In the genomic region with DNA sequence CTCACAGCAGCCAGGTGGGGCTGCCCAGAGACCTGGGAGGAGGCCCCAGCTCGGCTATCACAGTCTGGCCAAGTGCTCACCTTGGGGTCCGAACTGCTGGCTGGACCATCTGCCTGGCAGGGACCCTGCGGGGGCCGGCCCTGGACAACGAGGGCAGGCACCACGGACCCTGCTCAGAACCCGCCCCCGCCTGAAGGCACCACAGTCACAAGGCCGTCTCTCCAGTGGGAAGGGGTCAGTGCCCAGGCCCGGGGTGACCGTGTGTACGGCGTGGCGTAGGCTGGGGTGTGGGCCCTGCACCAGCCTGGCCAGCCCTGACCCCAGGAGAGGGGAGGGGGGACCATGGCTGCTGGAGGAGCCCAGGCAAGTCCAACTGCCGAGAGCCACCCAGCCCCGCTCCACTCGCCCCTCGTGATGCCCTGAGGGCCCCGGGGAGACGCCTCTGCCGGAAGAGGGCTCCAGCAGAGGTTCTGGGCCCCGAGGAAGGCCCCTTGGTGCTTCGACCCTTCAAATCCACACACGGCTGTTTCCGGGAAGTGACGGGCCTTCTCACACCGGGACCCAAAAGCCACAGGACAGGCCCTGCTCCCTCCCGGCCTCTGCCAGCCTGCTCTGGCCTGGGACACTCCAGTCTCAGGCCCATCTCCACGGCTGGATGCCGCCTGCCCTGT, we compare ENCODE assay signal across 2 cellular contexts.
TF ChIP-seq lines count a peak whose summit lies in the region.

No MANE protein-coding gene starts in this region.

TF ChIP-seq in SK-N-SH, 30 proteins besides CTCF, POLR2A, EP300 and RAD21:
- TF ChIP-seq JUND (IDR thresholded peaks at IDR 0.05) = no peak
- TF ChIP-seq, protein P1, sequence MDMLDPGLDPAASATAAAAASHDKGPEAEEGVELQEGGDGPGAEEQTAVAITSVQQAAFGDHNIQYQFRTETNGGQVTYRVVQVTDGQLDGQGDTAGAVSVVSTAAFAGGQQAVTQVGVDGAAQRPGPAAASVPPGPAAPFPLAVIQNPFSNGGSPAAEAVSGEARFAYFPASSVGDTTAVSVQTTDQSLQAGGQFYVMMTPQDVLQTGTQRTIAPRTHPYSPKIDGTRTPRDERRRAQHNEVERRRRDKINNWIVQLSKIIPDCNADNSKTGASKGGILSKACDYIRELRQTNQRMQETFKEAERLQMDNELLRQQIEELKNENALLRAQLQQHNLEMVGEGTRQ (IDR thresholded peaks at IDR 0.05; ENCODE audit: borderline replicate concordance, low read depth, low read length) = no peak
- TF ChIP-seq FOSL2 (IDR thresholded peaks at IDR 0.05; ENCODE audit: borderline replicate concordance, low read depth) = no peak
- TF ChIP-seq MXI1 (IDR thresholded peaks at IDR 0.05; ENCODE audit: low read depth, low read length) = no peak
- no peak for TF ChIP-seq SIN3A (IDR thresholded peaks at IDR 0.05; ENCODE audit: borderline replicate concordance, low read depth, low read length)
- TF ChIP-seq TAF1 (IDR thresholded peaks at IDR 0.05; ENCODE audit: borderline replicate concordance, low read depth, low read length) = no peak
- TF ChIP-seq ELF1 (IDR thresholded peaks at IDR 0.05) = no peak
- TF ChIP-seq CHD2 (IDR thresholded peaks at IDR 0.05; ENCODE audit: low read length, partially characterized antibody) = no peak
- no peak for TF ChIP-seq GABPA (IDR thresholded peaks at IDR 0.05; ENCODE audit: low read depth)
- TF ChIP-seq, protein P2, sequence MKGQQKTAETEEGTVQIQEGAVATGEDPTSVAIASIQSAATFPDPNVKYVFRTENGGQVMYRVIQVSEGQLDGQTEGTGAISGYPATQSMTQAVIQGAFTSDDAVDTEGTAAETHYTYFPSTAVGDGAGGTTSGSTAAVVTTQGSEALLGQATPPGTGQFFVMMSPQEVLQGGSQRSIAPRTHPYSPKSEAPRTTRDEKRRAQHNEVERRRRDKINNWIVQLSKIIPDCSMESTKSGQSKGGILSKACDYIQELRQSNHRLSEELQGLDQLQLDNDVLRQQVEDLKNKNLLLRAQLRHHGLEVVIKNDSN (IDR thresholded peaks at IDR 0.05; ENCODE audit: borderline replicate concordance, low read depth) = no peak
- TF ChIP-seq RXRA (IDR thresholded peaks at IDR 0.05; ENCODE audit: borderline replicate concordance, low read depth) = no peak
- TF ChIP-seq TEAD4 (IDR thresholded peaks at IDR 0.05; ENCODE audit: borderline replicate concordance, insufficient read depth) = no peak
- no peak for TF ChIP-seq RFX5 (IDR thresholded peaks at IDR 0.05; ENCODE audit: low read length)
- TF ChIP-seq SMC3 (IDR thresholded peaks at IDR 0.05; ENCODE audit: low read depth, low read length) = no peak
- no peak for TF ChIP-seq FOXJ3 (CRISPR knock-in tag; IDR thresholded peaks at IDR 0.05)
- TF ChIP-seq, protein P3, sequence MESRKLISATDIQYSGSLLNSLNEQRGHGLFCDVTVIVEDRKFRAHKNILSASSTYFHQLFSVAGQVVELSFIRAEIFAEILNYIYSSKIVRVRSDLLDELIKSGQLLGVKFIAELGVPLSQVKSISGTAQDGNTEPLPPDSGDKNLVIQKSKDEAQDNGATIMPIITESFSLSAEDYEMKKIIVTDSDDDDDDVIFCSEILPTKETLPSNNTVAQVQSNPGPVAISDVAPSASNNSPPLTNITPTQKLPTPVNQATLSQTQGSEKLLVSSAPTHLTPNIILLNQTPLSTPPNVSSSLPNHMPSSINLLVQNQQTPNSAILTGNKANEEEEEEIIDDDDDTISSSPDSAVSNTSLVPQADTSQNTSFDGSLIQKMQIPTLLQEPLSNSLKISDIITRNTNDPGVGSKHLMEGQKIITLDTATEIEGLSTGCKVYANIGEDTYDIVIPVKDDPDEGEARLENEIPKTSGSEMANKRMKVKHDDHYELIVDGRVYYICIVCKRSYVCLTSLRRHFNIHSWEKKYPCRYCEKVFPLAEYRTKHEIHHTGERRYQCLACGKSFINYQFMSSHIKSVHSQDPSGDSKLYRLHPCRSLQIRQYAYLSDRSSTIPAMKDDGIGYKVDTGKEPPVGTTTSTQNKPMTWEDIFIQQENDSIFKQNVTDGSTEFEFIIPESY (IDR thresholded peaks at IDR 0.05; ENCODE audit: borderline replicate concordance, low read depth) = no peak
- TF ChIP-seq NFIC (IDR thresholded peaks at IDR 0.05; ENCODE audit: borderline replicate concordance) = no peak

TF ChIP-seq in SK-N-SH treated with all-trans-retinoic acid at 6 μM for 48 hours, 23 proteins besides CTCF, POLR2A, EP300 and RAD21:
- TF ChIP-seq, protein P4, sequence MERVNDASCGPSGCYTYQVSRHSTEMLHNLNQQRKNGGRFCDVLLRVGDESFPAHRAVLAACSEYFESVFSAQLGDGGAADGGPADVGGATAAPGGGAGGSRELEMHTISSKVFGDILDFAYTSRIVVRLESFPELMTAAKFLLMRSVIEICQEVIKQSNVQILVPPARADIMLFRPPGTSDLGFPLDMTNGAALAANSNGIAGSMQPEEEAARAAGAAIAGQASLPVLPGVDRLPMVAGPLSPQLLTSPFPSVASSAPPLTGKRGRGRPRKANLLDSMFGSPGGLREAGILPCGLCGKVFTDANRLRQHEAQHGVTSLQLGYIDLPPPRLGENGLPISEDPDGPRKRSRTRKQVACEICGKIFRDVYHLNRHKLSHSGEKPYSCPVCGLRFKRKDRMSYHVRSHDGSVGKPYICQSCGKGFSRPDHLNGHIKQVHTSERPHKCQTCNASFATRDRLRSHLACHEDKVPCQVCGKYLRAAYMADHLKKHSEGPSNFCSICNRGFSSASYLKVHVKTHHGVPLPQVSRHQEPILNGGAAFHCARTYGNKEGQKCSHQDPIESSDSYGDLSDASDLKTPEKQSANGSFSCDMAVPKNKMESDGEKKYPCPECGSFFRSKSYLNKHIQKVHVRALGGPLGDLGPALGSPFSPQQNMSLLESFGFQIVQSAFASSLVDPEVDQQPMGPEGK (CRISPR knock-in tag; IDR thresholded peaks at IDR 0.05; ENCODE audit: borderline replicate concordance) = no peak
- no peak for TF ChIP-seq OSR1 (CRISPR knock-in tag; IDR thresholded peaks at IDR 0.05)
- TF ChIP-seq PPARA (CRISPR knock-in tag; IDR thresholded peaks at IDR 0.05; ENCODE audit: borderline replicate concordance) = no peak
- no peak for TF ChIP-seq ESRRG (CRISPR knock-in tag; IDR thresholded peaks at IDR 0.05)
- no peak for TF ChIP-seq ZFP30 (CRISPR knock-in tag; IDR thresholded peaks at IDR 0.05)
- no peak for TF ChIP-seq TCF4 (CRISPR knock-in tag; IDR thresholded peaks at IDR 0.05; ENCODE audit: borderline replicate concordance)
- no peak for TF ChIP-seq CSDC2 (CRISPR knock-in tag; IDR thresholded peaks at IDR 0.05)
- TF ChIP-seq, protein P5, sequence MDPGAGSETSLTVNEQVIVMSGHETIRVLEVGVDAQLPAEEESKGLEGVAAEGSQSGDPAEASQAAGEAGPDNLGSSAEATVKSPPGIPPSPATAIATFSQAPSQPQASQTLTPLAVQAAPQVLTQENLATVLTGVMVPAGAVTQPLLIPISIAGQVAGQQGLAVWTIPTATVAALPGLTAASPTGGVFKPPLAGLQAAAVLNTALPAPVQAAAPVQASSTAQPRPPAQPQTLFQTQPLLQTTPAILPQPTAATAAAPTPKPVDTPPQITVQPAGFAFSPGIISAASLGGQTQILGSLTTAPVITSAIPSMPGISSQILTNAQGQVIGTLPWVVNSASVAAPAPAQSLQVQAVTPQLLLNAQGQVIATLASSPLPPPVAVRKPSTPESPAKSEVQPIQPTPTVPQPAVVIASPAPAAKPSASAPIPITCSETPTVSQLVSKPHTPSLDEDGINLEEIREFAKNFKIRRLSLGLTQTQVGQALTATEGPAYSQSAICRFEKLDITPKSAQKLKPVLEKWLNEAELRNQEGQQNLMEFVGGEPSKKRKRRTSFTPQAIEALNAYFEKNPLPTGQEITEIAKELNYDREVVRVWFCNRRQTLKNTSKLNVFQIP (CRISPR knock-in tag; IDR thresholded peaks at IDR 0.05; ENCODE audit: borderline replicate concordance, low read depth) = no peak
- TF ChIP-seq SNAI2 (CRISPR knock-in tag; IDR thresholded peaks at IDR 0.05) = no peak
- no peak for TF ChIP-seq RARB (CRISPR knock-in tag; IDR thresholded peaks at IDR 0.05)
- no peak for TF ChIP-seq ZFP3 (CRISPR knock-in tag; IDR thresholded peaks at IDR 0.05)
- no peak for TF ChIP-seq ZNF70 (CRISPR knock-in tag; IDR thresholded peaks at IDR 0.05)
- TF ChIP-seq ZC3H10 (CRISPR knock-in tag; IDR thresholded peaks at IDR 0.05) = no peak
- no peak for TF ChIP-seq GLIS3 (CRISPR knock-in tag; IDR thresholded peaks at IDR 0.05)
TF ChIP-seq in SK-N-SH treated with all-trans-retinoic acid at 6 μM for 48 hours: peak in this region for 0.
